Comparison of ENCODE assay signal across 2 cellular contexts in genomic region chr2:82043867-82044266, GRCh38.
"Had no signal": no experiment of that assay in that cellular context is flagged by ENCODE, and none has a peak within 500 bp of the region (broad histone marks: within the 10 kb centered on the region; RNA-seq: fewer than 3 reads in every experiment).

No MANE protein-coding gene starts in this region.

- H3K4me3 ChIP-seq: GM12878 had no signal

- ATAC-seq: GM12878 had no signal

- DNase-seq: GF-D8 had no signal
